28 cellular contexts compared by ENCODE assay signal in the genomic region with DNA sequence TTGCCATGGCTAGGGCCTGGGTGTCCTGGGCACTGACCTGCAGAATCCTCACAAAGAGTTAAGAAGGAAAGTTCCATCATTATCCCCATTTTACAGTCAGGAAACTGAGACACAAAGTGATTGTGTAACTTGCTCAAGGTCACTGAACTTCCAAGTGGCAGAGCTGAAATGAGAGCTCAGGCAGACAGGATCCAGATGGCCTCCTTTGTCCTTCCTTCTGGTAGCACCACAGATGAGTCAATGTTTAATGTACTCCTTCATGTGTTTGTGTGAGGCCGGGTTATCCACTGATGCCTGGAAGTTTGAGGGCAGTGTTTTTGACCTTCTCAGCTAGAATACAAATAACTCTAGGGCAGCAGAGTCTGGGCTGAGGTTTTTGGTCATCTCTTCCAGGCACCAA.
DNase-seq lines count a peak whose midpoint lies in the region; ATAC-seq, FAIRE-seq and TF ChIP-seq lines count a peak whose summit lies in the region.
"Had no signal": no experiment of that assay in that cellular context is flagged by ENCODE, and none has a peak within 500 bp of the region (broad histone marks: within the 10 kb centered on the region; RNA-seq: fewer than 3 reads in every experiment).

No MANE protein-coding gene starts in this region.

- peak; percentile 31 for ATAC-seq in gastroesophageal sphincter
- ATAC-seq: SK-N-SH treated with all-trans-retinoic acid at 6 μM for 48 hours had no signal

- H3K4me3 ChIP-seq in gastroesophageal sphincter (no peak overlapping the region), testis (no peak overlapping the region)
- H3K4me3 ChIP-seq: heart left ventricle, PC-9, tibial artery had no signal

- FAIRE-seq in D721Med (lab: Jason Lieb, UNC), result no peak

- no peak for TF ChIP-seq POLR2A in gastroesophageal sphincter (IDR thresholded peaks at IDR 0.05)
- no peak for TF ChIP-seq POLR2A in testis (IDR thresholded peaks at IDR 0.05)

- no peak overlapping the region for H3K27ac ChIP-seq in gastroesophageal sphincter
- no peak overlapping the region for H3K27ac ChIP-seq in testis
- H3K27ac ChIP-seq: heart left ventricle, neutrophil, PC-9, tibial artery had no signal

- H3K9me3 ChIP-seq in gastroesophageal sphincter (no peaks in the 10 kb centered on the region), testis (no peaks in the 10 kb centered on the region)
- H3K9me3 ChIP-seq: heart left ventricle, neutrophil, tibial artery had no signal

- TF ChIP-seq EP300 in gastroesophageal sphincter (IDR thresholded peaks at IDR 0.05), result no peak

- TF ChIP-seq CTCF in gastroesophageal sphincter (IDR thresholded peaks at IDR 0.05) (no peak), D721Med (IDR thresholded peaks at IDR 0.05; ENCODE audit: insufficient read depth, missing control alignments) (no peak), testis (IDR thresholded peaks at IDR 0.05) (no peak)

- WGBS in gastroesophageal sphincter (ENCODE audit: low coverage in 1 of 2), 2 donors, result 13 to 20% methylated on average over 1 of the region's 1 CpG
- WGBS in testis, 2 donors, result 31 to 43% methylated on average over 1 of the region's 1 CpG

- H3K27me3 ChIP-seq in gastroesophageal sphincter (peaks cover 10% of the 10 kb centered on the region), testis (no peaks in the 10 kb centered on the region)
- H3K27me3 ChIP-seq: tibial artery had no signal

- intact Hi-C loops in testis (cut with DNase I; ENCODE audit: low total_unique reads), result no loop called here

- H3K4me1 ChIP-seq in gastroesophageal sphincter (no peaks in the 10 kb centered on the region), testis (no peaks in the 10 kb centered on the region)
- H3K4me1 ChIP-seq: heart left ventricle, tibial artery had no signal

- H3K36me3 ChIP-seq in gastroesophageal sphincter (no peaks in the 10 kb centered on the region), testis (ENCODE audit: low read depth, missing control alignments) (no peaks in the 10 kb centered on the region)
- H3K36me3 ChIP-seq: heart left ventricle, neutrophil, tibial artery had no signal

- peak; percentile 95 for DNase-seq in DMS53 (lab: John Stamatoyannopoulos, UW)
- peak; percentile 10 for DNase-seq in HT1080 (ENCODE audit: low read depth)
- DNase-seq in lung microvascular endothelial cell (ENCODE audit: low read depth in 2 of 2), result peak; percentile 8 to 88
- DNase-seq in dedifferentiated amniotic fluid mesenchymal stem cell (ENCODE audit: extremely low spot score), result no peak
- DNase-seq in D721Med (ENCODE audit: insufficient read length, low spot score), result no peak
- DNase-seq in testis, result no peak
- DNase-seq: activated B cell treated with CpG ODN at 0.5 μM for 24 hours; activated CD4-positive, alpha-beta T cell treated with anti-CD3 and anti-CD28 coated beads, Interleukin-2, amount 10 ng/mL, durations not matched to agents 7 days and 5 days; activated effector memory CD4-positive, alpha-beta T cell treated with Interleukin-2 at 50 U/mL for 16 hours; CD8-positive, alpha-beta memory T cell; DMS79 treated with DMSO at 0.1 percent for 48 hours; effector CD4-positive, alpha-beta T cell; GF-D8; GOT3; heart left ventricle; HFFc6; KBM-7; NCI-H1105; NCI-H1930; NCI-H524 treated with DMSO at 0.1 percent for 48 hours; NK-92 treated with Interleukin-12 subunit alpha and Interleukin-12 subunit beta, amount 100 ng/mL, for 24 hours; PC-9; Right ventricle myocardium superior; stimulated activated CD4-positive, alpha-beta T cell treated with anti-CD3 and anti-CD28 coated beads, Interleukin-4, amount 100 ng/mL, for 24 hours; tibial artery had no signal

Comparison
In these comparisons a context has a peak if more than half of its experiments do, and no peak if none do; other contexts are left out.
1. DNase-seq: peak in DMS53 (single experiment), HT1080 (single experiment) and lung microvascular endothelial cell (2 of 2); none in dedifferentiated amniotic fluid mesenchymal stem cell (single experiment), D721Med (single experiment) and testis (single experiment).